ENCODE assay signal across 6 cellular contexts in genomic region chr19:42280761-42281174, GRCh38. TPM values are rescaled to one million over a fixed set of nuclear protein-coding genes. Genes with fewer than 3 reads are reported as not detected.
A peak's percentile ranks its signal among the peaks of the same experiment; 100 is the strongest.
DNase-seq lines count a peak whose midpoint lies in the region; TF ChIP-seq lines count a peak whose summit lies in the region.

No MANE protein-coding gene starts in this region.

- H3K27ac Mint-ChIP-seq in activated naive CD8-positive, alpha-beta T cell treated with anti-CD3 and anti-CD28 coated beads for 36 hours, result no peak overlapping the region

- TF ChIP-seq CTCF in HEK293 (tag by site-specific recombination; IDR thresholded peaks at IDR 0.05), result no peak

- H3K27ac ChIP-seq in HEK293 (ENCODE audit: extremely low read depth, low read depth, low read length) (peak overlapping the region; percentile 92), mesodermal cell (ENCODE audit: low read depth, low read length, severe bottlenecking) (peak overlapping the region; percentile 86)

- no peaks in the 10 kb centered on the region for H3K9me3 ChIP-seq in HEK293 (ENCODE audit: control insufficient read depth, insufficient read depth, low read depth, low read length)
- H3K9me3 ChIP-seq in mesodermal cell (ENCODE audit: control insufficient read depth, low read length), result no peaks in the 10 kb centered on the region

- H3K36me3 ChIP-seq in HEK293 (ENCODE audit: control insufficient read depth in 2 of 2, insufficient read depth in 1 of 2, low read length in 2 of 2) (peaks cover 0 to 6% of the 10 kb centered on the region in 2 experiments; a peak in 1 of 3 replicates), mesodermal cell (ENCODE audit: control insufficient read depth, insufficient read depth, low read length) (peaks cover 18% of the 10 kb centered on the region)

- H3K27me3 Mint-ChIP-seq in activated naive CD8-positive, alpha-beta T cell treated with anti-CD3 and anti-CD28 coated beads for 36 hours, result no peaks in the 10 kb centered on the region

- H3K4me3 Mint-ChIP-seq in activated naive CD8-positive, alpha-beta T cell treated with anti-CD3 and anti-CD28 coated beads for 36 hours, result peak overlapping the region; percentile 69

- in situ Hi-C loops in KBM-7 (cut with MboI; ENCODE audit: low pct_unique_long_range_greater_than_20kb, low sequenced_read_pairs), result no loop called here

- peak; percentile 50 for DNase-seq in activated naive CD8-positive, alpha-beta T cell treated with anti-CD3 and anti-CD28 coated beads for 36 hours
- DNase-seq in KBM-7, result no peak
- DNase-seq in MV-4-11 (lab: John Stamatoyannopoulos, UW), result no peak
- DNase-seq in ureter (ENCODE audit: low spot score), result no peak

- peaks cover 51% of the 10 kb centered on the region for H3K4me1 ChIP-seq in HEK293 (ENCODE audit: control insufficient read depth, insufficient read depth, low read length)
- H3K4me1 ChIP-seq in mesodermal cell (ENCODE audit: control insufficient read depth, insufficient read depth, low read length, poor library complexity, severe bottlenecking), result peaks cover 57% of the 10 kb centered on the region

- peaks cover 52% of the 10 kb centered on the region for H3K4me1 Mint-ChIP-seq in activated naive CD8-positive, alpha-beta T cell treated with anti-CD3 and anti-CD28 coated beads for 36 hours

- 0% methylated on average over 1 to 8 of the region's 27 CpGs for WGBS in mesodermal cell (ENCODE audit: insufficient coverage in 2 of 2), 2 experiments

- CTCF ChIA-PET in HEK293 (lab: Yijun Ruan, JAX), result interaction anchor here (1.0 to 7.5 kb wide), 4 partner anchors 10 to 99 kb away, joined by 3 to 276 read pairs (median 35); partner anchors contain the start of genes CIC and GSK3A

- no peaks in the 10 kb centered on the region for H3K9me3 Mint-ChIP-seq in activated naive CD8-positive, alpha-beta T cell treated with anti-CD3 and anti-CD28 coated beads for 36 hours

- peaks cover 4% of the 10 kb centered on the region for H3K36me3 Mint-ChIP-seq in activated naive CD8-positive, alpha-beta T cell treated with anti-CD3 and anti-CD28 coated beads for 36 hours

- H3K4me3 ChIP-seq in HEK293 (ENCODE audit: low read depth, low read length) (peak overlapping the region; percentile 55), mesodermal cell (ENCODE audit: extremely low read depth, insufficient read depth, low read length, poor library complexity, severe bottlenecking) (peak overlapping the region; percentile 70)

- POLR2A ChIA-PET in HEK293 (lab: Yijun Ruan, JAX), result interaction anchor here (1.1 to 12.3 kb wide), 5 partner anchors 13 to 47 kb away, joined by 3 to 242 read pairs (median 6); partner anchors contain the start of genes GSK3A, PAFAH1B3 and PRR19

TF ChIP-seq in HEK293, 187 proteins besides CTCF, POLR2A, EP300 and RAD21 (continues in another document):
- TF ChIP-seq AEBP2 (tag by site-specific recombination; IDR thresholded peaks at IDR 0.05; ENCODE audit: borderline replicate concordance) (no peak), ZNF626 (tag by site-specific recombination; IDR thresholded peaks at IDR 0.05) (no peak), ZFHX2 (tag by site-specific recombination; conservative IDR thresholded peaks at IDR 0.05) (peak; percentile 96), ZNF561 (tag by site-specific recombination; IDR thresholded peaks at IDR 0.05; ENCODE audit: borderline replicate concordance) (no peak), ELK4 (IDR thresholded peaks at IDR 0.05; ENCODE audit: borderline replicate concordance, low read depth, low read length) (no peak), ZNF596 (tag by site-specific recombination; IDR thresholded peaks at IDR 0.05) (0 out of 2 replicates have a peak, but pooled peaks have one; percentile 7), ZNF398 (tag by site-specific recombination; IDR thresholded peaks at IDR 0.05) (peak; percentile 98), ZNF354C (tag by site-specific recombination; IDR thresholded peaks at IDR 0.05; ENCODE audit: borderline replicate concordance, low read depth) (no peak), ZBTB8A (tag by site-specific recombination; IDR thresholded peaks at IDR 0.05) (peak; percentile 68; the same call in 1 of the 2 replicates), ZNF692 (tag by site-specific recombination; IDR thresholded peaks at IDR 0.05) (0 out of 2 replicates have a peak, but pooled peaks have one; percentile 3), INSM2 (tag by site-specific recombination; IDR thresholded peaks at IDR 0.05) (0 out of 2 replicates have a peak, but pooled peaks have one; percentile 2), ZNF184 (tag by site-specific recombination; IDR thresholded peaks at IDR 0.05) (no peak)

RNA-seq across cellular contexts. Expression of gene CIC, which starts 11.7 kb away (rescaled TPM):
- total RNA-seq in activated naive CD8-positive, alpha-beta T cell treated with anti-CD3 and anti-CD28 coated beads for 36 hours, result 10 to 100 TPM; 43.8 to 50.4 TPM
- polyA plus RNA-seq in mesodermal cell (2013, experiment 1 of 2), result 42.9 TPM
- 37.1 TPM for polyA plus RNA-seq in mesodermal cell (2013, experiment 2 of 2)
- total RNA-seq in ureter, result 83.4 TPM

RNA-seq across cellular contexts. Expression of gene PRR19, which starts 21.2 kb away (rescaled TPM):
- under 1 TPM; 0.52 to 0.92 TPM for total RNA-seq in activated naive CD8-positive, alpha-beta T cell treated with anti-CD3 and anti-CD28 coated beads for 36 hours
- polyA plus RNA-seq in mesodermal cell (2013, experiment 1 of 2), result 0.77 TPM
- 0.76 TPM for polyA plus RNA-seq in mesodermal cell (2013, experiment 2 of 2)
- total RNA-seq in ureter, result 1.6 TPM

RNA-seq across cellular contexts. Expression of gene PAFAH1B3, which starts 21.7 kb away (rescaled TPM):
- 10 to 100 TPM; 38.1 to 38.4 TPM for total RNA-seq in activated naive CD8-positive, alpha-beta T cell treated with anti-CD3 and anti-CD28 coated beads for 36 hours
- 77.7 TPM for polyA plus RNA-seq in mesodermal cell (2013, experiment 1 of 2)
- 67.7 TPM for polyA plus RNA-seq in mesodermal cell (2013, experiment 2 of 2)
- total RNA-seq in ureter, result 19.8 TPM

RNA-seq across cellular contexts. Expression of gene ERF, which starts 25.8 kb away (rescaled TPM):
- 10 to 100 TPM; 62.9 to 66.0 TPM for total RNA-seq in activated naive CD8-positive, alpha-beta T cell treated with anti-CD3 and anti-CD28 coated beads for 36 hours
- polyA plus RNA-seq in mesodermal cell (2013, experiment 1 of 2), result 89.7 TPM
- 85.3 TPM for polyA plus RNA-seq in mesodermal cell (2013, experiment 2 of 2)
- total RNA-seq in ureter, result 47.4 TPM

RNA-seq across cellular contexts. Expression of gene TMEM145, which starts 32.3 kb away (rescaled TPM):
- total RNA-seq in activated naive CD8-positive, alpha-beta T cell treated with anti-CD3 and anti-CD28 coated beads for 36 hours, result 1 to 10 TPM; 1.1 to 3.2 TPM
- polyA plus RNA-seq in mesodermal cell (2013, experiment 1 of 2), result 0.33 TPM
- polyA plus RNA-seq in mesodermal cell (2013, experiment 2 of 2), result 0.25 TPM
- 1.4 TPM for total RNA-seq in ureter
